In genomic region chr2:19021721-19022120, GRCh38 we compare ENCODE assay signal across 15 cellular contexts.
DNase-seq lines count a peak whose midpoint lies in the region; ATAC-seq lines count a peak whose summit lies in the region.
"Had no signal": no experiment of that assay in that cellular context is flagged by ENCODE, and none has a peak within 500 bp of the region (broad histone marks: within the 10 kb centered on the region; RNA-seq: fewer than 3 reads in every experiment).

No MANE protein-coding gene starts in this region.

- H3K4me3 ChIP-seq in SJSA1, result no peak overlapping the region
- H3K4me3 ChIP-seq in skeletal muscle cell (ENCODE audit: low read depth, low read length), result no peak overlapping the region

- H3K27ac ChIP-seq in SJSA1, result peak overlapping the region; percentile 77

- H3K36me3 ChIP-seq in SJSA1, result no peaks in the 10 kb centered on the region; the same call in 1 of the 2 replicates

- no peaks in the 10 kb centered on the region for H3K9me3 ChIP-seq in SJSA1 (replicated peaks)

- no peaks in the 10 kb centered on the region for H3K27me3 ChIP-seq in SJSA1 (replicated peaks)

- DNase-seq in EL (peak; percentile 95), SJSA1 (ENCODE audit: low read depth in 1 of 2, low spot score in 2 of 2) (peak in 1 of 2 experiments; percentile 55), fibroblast of gingiva (ENCODE audit: low read depth) (peak; percentile 85), skeletal muscle cell (ENCODE audit: low read depth) (peak; percentile 87), GM19240 (ENCODE audit: insufficient read length, low spot score) (no peak)
- DNase-seq in stimulated activated CD8-positive, alpha-beta memory T cell treated with anti-CD3 and anti-CD28 coated beads, Interleukin-4, amount 100 ng/mL, for 48 hours, result no peak
- DNase-seq: activated CD8-positive, alpha-beta T cell treated with anti-CD3 and anti-CD28 coated beads for 36 hours; aorta; MV-4-11; NCI-H2171 treated with DMSO at 0.1 percent for 48 hours; posterior cingulate gyrus; stimulated activated CD4-positive, alpha-beta T cell treated with anti-CD3 and anti-CD28 coated beads, Interleukin-15, amount 100 ng/mL, for 24 hours; substantia nigra had no signal

- H3K4me1 ChIP-seq in SJSA1 (replicated peaks), result peaks cover 27% of the 10 kb centered on the region

- ATAC-seq in HG03442 (IDR thresholded peaks at IDR 0.05; ENCODE audit: unreplicated experiment), result no peak
- no peak for ATAC-seq in HG02588 (IDR thresholded peaks at IDR 0.05; ENCODE audit: unreplicated experiment)
- ATAC-seq: activated CD8-positive, alpha-beta T cell treated with anti-CD3 and anti-CD28 coated beads for 36 hours had no signal

Comparison
In these comparisons a context has a peak if more than half of its experiments do, and no peak if none do; other contexts are left out.
1. DNase-seq: peak in EL (single experiment), fibroblast of gingiva (single experiment) and skeletal muscle cell (single experiment); none in stimulated activated CD8-positive, alpha-beta memory T cell treated with anti-CD3 and anti-CD28 coated beads, Interleukin-4, amount 100 ng/mL, for 48 hours (single experiment) and GM19240 (single experiment).